ENCODE assay signal across 10 cellular contexts in genomic region chr6:26268659-26269402, GRCh38.
DNase-seq lines count a peak whose midpoint lies in the region; ATAC-seq, FAIRE-seq and TF ChIP-seq lines count a peak whose summit lies in the region.
"Had no signal": no experiment of that assay in that cellular context is flagged by ENCODE, and none has a peak within 500 bp of the region (broad histone marks: within the 10 kb centered on the region; RNA-seq: fewer than 3 reads in every experiment).

No MANE protein-coding gene starts in this region.

- no peaks in the 10 kb centered on the region for H3K79me2 ChIP-seq in keratinocyte (ENCODE audit: control insufficient read depth, insufficient read depth, low read length)

- H3K4me3 Mint-ChIP-seq in activated CD8-positive, alpha-beta T cell treated with anti-CD3 and anti-CD28 coated beads for 36 hours: peak overlapping the region; percentile 49

- no peaks in the 10 kb centered on the region for H4K20me1 ChIP-seq in keratinocyte (ENCODE audit: control insufficient read depth, extremely low read depth, insufficient read depth, low read length)

- H3K9me1 ChIP-seq in keratinocyte (ENCODE audit: control insufficient read depth, extremely low read depth, insufficient read depth, low read length): no peaks in the 10 kb centered on the region

- H3K27ac ChIP-seq in keratinocyte (ENCODE audit: control insufficient read depth, insufficient read depth, low read length) (peak overlapping the region; percentile 43), psoas muscle (no peak overlapping the region)
- H3K27ac ChIP-seq: ascending aorta had no signal

- H3K4me1 ChIP-seq in keratinocyte (ENCODE audit: control insufficient read depth, extremely low read depth, insufficient read depth, low read length) (peaks cover 26% of the 10 kb centered on the region), psoas muscle (peaks cover 5% of the 10 kb centered on the region)

- FAIRE-seq in keratinocyte (lab: Jason Lieb, UNC): no peak
- FAIRE-seq: GM18507 had no signal

- peak overlapping the region; percentile 63 for H3K27ac Mint-ChIP-seq in activated CD8-positive, alpha-beta T cell treated with anti-CD3 and anti-CD28 coated beads for 36 hours

- 85 to 88% (median 87%) methylated on average over 19 of the region's 19 CpGs for WGBS in psoas muscle, 3 donors

- CTCF ChIA-PET in activated CD8-positive, alpha-beta T cell treated with anti-CD3 and anti-CD28 coated beads for 36 hours (lab: Charles Lee): interaction anchor here (0.6 to 4.4 kb wide), 2 partner anchors 11 to 94 kb away, joined by 4 to 27 read pairs; no protein-coding TSS in a partner anchor

- DNase-seq in ELR (ENCODE audit: low read depth) (peak; percentile 95), LoVo (ENCODE audit: low spot score) (peak; percentile 78), keratinocyte (ENCODE audit: low read depth, low spot score) (no peak), germinal center (ENCODE audit: low spot score) (no peak), psoas muscle (no peak), left cardiac atrium (no peak)
- peak; percentile 67 for DNase-seq in activated CD8-positive, alpha-beta T cell treated with anti-CD3 and anti-CD28 coated beads for 36 hours
- DNase-seq in stimulated activated naive CD4-positive, alpha-beta T cell treated with Interleukin-2 at 50 U/mL for 16 hours (lab: John Stamatoyannopoulos, UW): no peak

- H3K27me3 Mint-ChIP-seq in activated CD8-positive, alpha-beta T cell treated with anti-CD3 and anti-CD28 coated beads for 36 hours: no peaks in the 10 kb centered on the region

- no peak for TF ChIP-seq CTCF in activated CD8-positive, alpha-beta T cell treated with anti-CD3 and anti-CD28 coated beads for 36 hours (IDR thresholded peaks at IDR 0.05)
- TF ChIP-seq CTCF in keratinocyte (optimal IDR thresholded peaks at IDR 0.05 in 1 of 3, IDR thresholded peaks at IDR 0.05 in 1 of 3, conservative IDR thresholded peaks at IDR 0.05 in 1 of 3; ENCODE audit: extremely low read depth in 1 of 3, insufficient read depth in 2 of 3, low read length in 3 of 3) (no peak), psoas muscle (IDR thresholded peaks at IDR 0.05) (no peak)

- H3K9ac ChIP-seq in keratinocyte (ENCODE audit: control insufficient read depth, extremely low read depth, insufficient read depth, low read length): no peak overlapping the region

- H3K27me3 ChIP-seq in keratinocyte (ENCODE audit: control insufficient read depth, extremely low read depth, insufficient read depth, low read length) (no peaks in the 10 kb centered on the region), psoas muscle (ENCODE audit: insufficient read depth in 3 of 3, low read length in 2 of 3) (peaks cover 0 to 47% (median 28%) of the 10 kb centered on the region in 3 donors)
- H3K27me3 ChIP-seq: ascending aorta had no signal

- dilution Hi-C loops in keratinocyte (cut with MboI; ENCODE audit: extremely low pct_ligation_motif_present, low sequenced_read_pairs): no loop called here

- H3K4me3 ChIP-seq in keratinocyte (ENCODE audit: control insufficient read depth in 2 of 3, extremely low read depth in 1 of 3, insufficient read depth in 2 of 3, low read depth in 1 of 3, low read length in 3 of 3) (no peak overlapping the region), psoas muscle (no peak overlapping the region)
- H3K4me3 ChIP-seq: ascending aorta had no signal

- H3K9me3 ChIP-seq in keratinocyte (ENCODE audit: control insufficient read depth, low read depth, low read length): no peaks in the 10 kb centered on the region
- H3K9me3 ChIP-seq in psoas muscle: no peaks in the 10 kb centered on the region
- H3K9me3 ChIP-seq: ascending aorta had no signal

- no peak overlapping the region for H2AFZ ChIP-seq in keratinocyte (ENCODE audit: control insufficient read depth, low read length)

- peak; percentile 11 for ATAC-seq in activated CD8-positive, alpha-beta T cell treated with anti-CD3 and anti-CD28 coated beads for 36 hours
- ATAC-seq in psoas muscle (no peak), left cardiac atrium (no peak)

- POLR2A ChIA-PET in activated CD8-positive, alpha-beta T cell treated with anti-CD3 and anti-CD28 coated beads for 36 hours (lab: Charles Lee): interaction anchor here (1.0 to 11.2 kb wide), 13 partner anchors 10 to 863 kb away, joined by 3 to 203 read pairs (median 43); a partner anchor contains a TSS

- peak overlapping the region; percentile 74 for H3K4me2 ChIP-seq in keratinocyte (ENCODE audit: control insufficient read depth, extremely low read depth, insufficient read depth, low read depth, low read length)

- H3K36me3 ChIP-seq in keratinocyte (ENCODE audit: control insufficient read depth in 2 of 2, extremely low read depth in 1 of 2, insufficient read depth in 2 of 2, low read length in 2 of 2): no peaks in the 10 kb centered on the region
- H3K36me3 ChIP-seq in psoas muscle (ENCODE audit: insufficient read depth in 1 of 2, low read depth in 1 of 2): no peaks in the 10 kb centered on the region
- H3K36me3 ChIP-seq: ascending aorta had no signal

- no peaks in the 10 kb centered on the region for H3K9me3 Mint-ChIP-seq in activated CD8-positive, alpha-beta T cell treated with anti-CD3 and anti-CD28 coated beads for 36 hours

- H3K36me3 Mint-ChIP-seq in activated CD8-positive, alpha-beta T cell treated with anti-CD3 and anti-CD28 coated beads for 36 hours (ENCODE audit: low read depth): peaks cover 2% of the 10 kb centered on the region

- intact Hi-C loops in activated CD8-positive, alpha-beta T cell treated with anti-CD3 and anti-CD28 coated beads for 36 hours (cut with micrococcal nuclease): no loop called here
- intact Hi-C loops in psoas muscle (cut with DNase I) (no loop called here), left cardiac atrium (cut with DNase I) (no loop called here)

- peaks cover 15% of the 10 kb centered on the region for H3K4me1 Mint-ChIP-seq in activated CD8-positive, alpha-beta T cell treated with anti-CD3 and anti-CD28 coated beads for 36 hours (ENCODE audit: low read depth)

Comparison
In these comparisons a context has a peak if more than half of its experiments do, and no peak if none do; other contexts are left out.
1. DNase-seq: peak in ELR (single experiment), LoVo (single experiment) and activated CD8-positive, alpha-beta T cell treated with anti-CD3 and anti-CD28 coated beads for 36 hours (single experiment); none in keratinocyte (single experiment), germinal center (single experiment), stimulated activated naive CD4-positive, alpha-beta T cell treated with Interleukin-2 at 50 U/mL for 16 hours (single experiment), psoas muscle (0 of 2) and left cardiac atrium (single experiment).